19 cellular contexts compared by ENCODE assay signal in the genomic region with DNA sequence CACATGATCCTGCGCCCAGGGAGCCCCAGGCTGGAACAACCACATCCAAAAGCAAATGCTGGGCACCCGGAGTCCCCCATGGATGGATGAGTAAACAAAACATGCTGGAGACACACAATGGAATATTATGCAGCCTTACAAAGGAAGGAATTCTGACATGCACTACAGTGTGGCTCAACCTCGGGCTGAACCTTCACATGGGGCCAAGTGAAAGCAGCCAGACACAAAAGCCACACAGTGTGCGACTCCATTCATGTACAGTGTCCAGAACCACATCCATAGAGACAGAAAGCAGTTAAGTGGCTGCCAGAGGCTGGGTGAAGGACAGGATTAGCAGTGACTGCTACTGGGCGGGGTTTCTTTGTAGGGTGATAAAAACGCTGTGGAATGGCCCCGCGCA. TPM values are rescaled to one million over a fixed set of nuclear protein-coding genes. Genes with fewer than 3 reads are reported as not detected.
DNase-seq lines count a peak whose midpoint lies in the region; ATAC-seq, FAIRE-seq and TF ChIP-seq lines count a peak whose summit lies in the region.
"Had no signal": no experiment of that assay in that cellular context is flagged by ENCODE, and none has a peak within 500 bp of the region (broad histone marks: within the 10 kb centered on the region; RNA-seq: fewer than 3 reads in every experiment).

No MANE protein-coding gene starts in this region.

- POLR2A ChIA-PET in HepG2 (lab: Yijun Ruan, JAX), result no interaction called here

- H4K20me1 ChIP-seq in HepG2 (ENCODE audit: insufficient read depth, low read length), result no peaks in the 10 kb centered on the region

- H3K4me3 ChIP-seq in HepG2 (replicated peaks in 1 of 3; ENCODE audit: insufficient read depth in 1 of 3, low read depth in 2 of 3, low read length in 3 of 3) (no peak overlapping the region), right lobe of liver (no peak overlapping the region), bronchial epithelial cell (ENCODE audit: low read depth, low read length) (no peak overlapping the region)

- no peaks in the 10 kb centered on the region for H3K27me3 ChIP-seq in HepG2 (ENCODE audit: control insufficient read depth in 1 of 2, insufficient read depth in 2 of 2, low read length in 2 of 2)
- H3K27me3 ChIP-seq in right lobe of liver, result no peaks in the 10 kb centered on the region
- no peaks in the 10 kb centered on the region for H3K27me3 ChIP-seq in bronchial epithelial cell (ENCODE audit: control insufficient read depth, insufficient read depth, low read length)

- TF ChIP-seq EP300 in HepG2 (IDR thresholded peaks at IDR 0.05; ENCODE audit: low read depth in 2 of 2, low read length in 2 of 2) (no peak), HepG2 (CRISPR knock-in tag; IDR thresholded peaks at IDR 0.05; ENCODE audit: borderline replicate concordance) (no peak)

- H3K79me2 ChIP-seq in HepG2 (ENCODE audit: insufficient read depth, low read length), result peaks cover under 1% of the 10 kb centered on the region

- no peak overlapping the region for H2AFZ ChIP-seq in HepG2 (ENCODE audit: low read length)

- no peak for DNase-seq in HepG2 (ENCODE audit: low spot score)
- no peak for DNase-seq in right lobe of liver
- DNase-seq in bronchial epithelial cell (ENCODE audit: low read depth), result no peak
- no peak for DNase-seq in left colon
- no peak for DNase-seq in activated T-cell treated with anti-CD3 and anti-CD28 coated beads, Interleukin-2, amount 50 U/mL, for 48 hours
- no peak for DNase-seq in GM19238 (ENCODE audit: insufficient read length, low spot score)
- DNase-seq: ACHN, C1 segment of cervical spinal cord, GOT3, NCI-H1417, NCI-H187, NCI-H2107, NCI-H2227 treated with DMSO at 0.1 percent for 48 hours, NCI-H510A treated with DMSO at 0.1 percent for 48 hours, NCI-H82, OCI-M1, SIG-M5 had no signal

- H3K9ac ChIP-seq in HepG2 (ENCODE audit: insufficient read depth, low read depth, low read length), result no peak overlapping the region

- H3K4me1 ChIP-seq in HepG2 (ENCODE audit: insufficient read depth, low read length) (peaks cover 27% of the 10 kb centered on the region), right lobe of liver (peaks cover 0 to 15% (median 0%) of the 10 kb centered on the region in 4 donors)

- no peak for TF ChIP-seq POLR2A in HepG2 (IDR thresholded peaks at IDR 0.05; ENCODE audit: insufficient read depth in 1 of 2, low read depth in 2 of 2, low read length in 2 of 2)
- TF ChIP-seq POLR2A in right lobe of liver (IDR thresholded peaks at IDR 0.05), result no peak

- whole genome bisulfite sequencing in HepG2 (ENCODE audit: low lambda C conversion rate), result 93% methylated on average over 7 of the region's 8 CpGs
- WGBS in right lobe of liver (ENCODE audit: insufficient coverage, low coverage, low lambda C conversion rate, missing lambda C conversion rate), result 97% methylated on average over 7 of the region's 8 CpGs

- TF ChIP-seq RAD21 in HepG2 (CRISPR knock-in tag; IDR thresholded peaks at IDR 0.05), result no peak

- FAIRE-seq in HepG2 (lab: Jason Lieb, UNC) (no peak), bronchial epithelial cell (lab: Jason Lieb, UNC) (peak; percentile 18)
- FAIRE-seq: D721Med had no signal

- H3K4me2 ChIP-seq in HepG2 (ENCODE audit: low read depth, low read length), result no peak overlapping the region

- ATAC-seq in HepG2, result no peak
- ATAC-seq in right lobe of liver, result no peak
- peak; percentile 38 for ATAC-seq in left colon
- ATAC-seq in HG03457 (IDR thresholded peaks at IDR 0.05; ENCODE audit: unreplicated experiment), result no peak

- CTCF ChIA-PET in HepG2 (lab: Yijun Ruan, JAX; ENCODE audit: low intra/inter-chr PET ratio, low total read pairs), result interaction anchor here (1.7 kb wide), 1 partner anchor 130 kb away, joined by 5 read pairs; no protein-coding TSS in a partner anchor

- H3K36me3 ChIP-seq in HepG2 (replicated peaks in 1 of 2; ENCODE audit: control insufficient read depth in 1 of 2, insufficient read depth in 2 of 2, low read length in 2 of 2) (peaks cover 18 to 54% of the 10 kb centered on the region in 2 experiments), right lobe of liver (peaks cover 0 to 34% (median 6%) of the 10 kb centered on the region in 4 donors), bronchial epithelial cell (ENCODE audit: control insufficient read depth, insufficient read depth, low read length) (peaks cover 28% of the 10 kb centered on the region)

- H3K27ac ChIP-seq in HepG2 (ENCODE audit: extremely low read length, insufficient read depth, low read length) (no peak overlapping the region), right lobe of liver (no peak overlapping the region)

- in situ Hi-C loops in HepG2 (cut with HindIII; ENCODE audit: extremely low pct_ligation_motif_present, low pct_unique_long_range_greater_than_20kb), result no loop called here

- H3K9me3 ChIP-seq in HepG2 (ENCODE audit: low read length) (no peaks in the 10 kb centered on the region), right lobe of liver (no peaks in the 10 kb centered on the region)

- TF ChIP-seq CTCF in HepG2 (CRISPR knock-in tag; IDR thresholded peaks at IDR 0.05) (no peak), right lobe of liver (IDR thresholded peaks at IDR 0.05) (no peak), bronchial epithelial cell (IDR thresholded peaks at IDR 0.05; ENCODE audit: insufficient read depth, low read length, severe bottlenecking) (no peak)

- no TSS peak for BruUV-seq in HepG2 (replicated peaks; lab: Mats Ljungman, UMichigan)

- intact Hi-C loops in HepG2 (cut with micrococcal nuclease; ENCODE audit: unreplicated experiment), result no loop called here
- intact Hi-C loops in right lobe of liver (cut with DNase I), result no loop called here
- intact Hi-C loops in left colon (cut with DNase I, micrococcal nuclease), result loop anchor here in 1 of 2 donors (5.0 to 10.0 kb wide), 2 partner anchors 61 to 132 kb away; no protein-coding TSS in a partner anchor

RNA-seq across cellular contexts. Expression of gene POLR3H, which starts 10.1 kb away (rescaled TPM):
- 28.6 and 30.3 TPM in 2 replicates for total RNA-seq in HepG2 (2016; rRNA removed; fragmentation: Illumina TruSeq; extraction: Trizol)
- total RNA-seq in HepG2 (2016; cell fraction: cytosol; rRNA removed; fragmentation: Illumina TruSeq; extraction: Trizol; ENCODE audit: low read depth), result 13.1 and 13.9 TPM in 2 replicates
- total RNA-seq in HepG2 (2016; cell fraction: insoluble cytoplasmic fraction; rRNA removed; fragmentation: Illumina TruSeq; extraction: Trizol), result 27.8 and 29.2 TPM in 2 replicates
- total RNA-seq in HepG2 (2016; cell fraction: membrane; rRNA removed; fragmentation: Illumina TruSeq; extraction: Trizol), result 33.4 and 34.4 TPM in 2 replicates
- total RNA-seq in HepG2 (2016; cell fraction: nucleus; rRNA removed; fragmentation: Illumina TruSeq; extraction: Trizol), result 20.8 and 24.8 TPM in 2 replicates
- polyA plus RNA-seq in HepG2 (2011; rRNA removed), result 10.3 and 11.2 TPM in 2 replicates
- polyA plus RNA-seq in HepG2 (2011; cell fraction: cytosol; rRNA removed), result 8.4 and 9.9 TPM in 2 replicates
- 10.0 and 10.5 TPM in 2 replicates for polyA plus RNA-seq in HepG2 (2011; cell fraction: nucleus; rRNA removed)
- 8.6 and 11.1 TPM in 2 replicates for polyA plus RNA-seq in HepG2 (2012)
- 40.9 and 52.2 TPM in 2 replicates for polyA plus RNA-seq in HepG2 (2016; cell fraction: cytosol; fragmentation: Illumina TruSeq; extraction: Trizol; ENCODE audit: low read depth)
- 37.9 and 45.4 TPM in 2 replicates for polyA plus RNA-seq in HepG2 (2016; cell fraction: insoluble cytoplasmic fraction; fragmentation: Illumina TruSeq; extraction: Trizol; ENCODE audit: low read depth)
- 50.3 and 61.8 TPM in 2 replicates for polyA plus RNA-seq in HepG2 (2016; cell fraction: membrane; fragmentation: Illumina TruSeq; extraction: Trizol; ENCODE audit: low read depth)
- polyA plus RNA-seq in HepG2 (2016; cell fraction: nucleus; fragmentation: Illumina TruSeq; extraction: Trizol; ENCODE audit: insufficient read depth, low read depth), result 38.0 and 40.7 TPM in 2 replicates
- 18.2 and 44.3 TPM in 2 replicates for polyA minus RNA-seq in HepG2 (2011; rRNA and poly(A)+ RNA removed; ENCODE audit: low replicate concordance)
- polyA minus RNA-seq in HepG2 (2011; cell fraction: cytosol; rRNA and poly(A)+ RNA removed), result 3.3 and 3.9 TPM in 2 replicates
- 16.3 and 17.3 TPM in 2 replicates for polyA minus RNA-seq in HepG2 (2011; cell fraction: nucleus; rRNA and poly(A)+ RNA removed)
- total RNA-seq in right lobe of liver, result 10 to 100 TPM in 5 of 6 experiments, 1 to 10 TPM in 1; 9.5 to 23.0 (median 18.0) TPM
- 14.3 and 28.2 TPM in 2 replicates for total RNA-seq in bronchial epithelial cell
- 10 to 100 TPM; 10.9 to 15.9 TPM for total RNA-seq in left colon

RNA-seq across cellular contexts. Expression of gene CSDC2, which starts 26.6 kb away (rescaled TPM):
- total RNA-seq in HepG2 (2016; rRNA removed; fragmentation: Illumina TruSeq; extraction: Trizol) (0.11 and 0.17 TPM in 2 replicates), right lobe of liver (1 to 10 TPM in 1 of 6 experiments, under 1 TPM in 4, not detected in 1; 0.31 to 3.8 (median 0.37) TPM), bronchial epithelial cell (under 0.01 TPM in 1 of 2 replicates, not detected in the other), left colon (1 to 10 TPM in 1 of 2 donors, under 1 TPM in 1; 0.37 to 2.0 TPM)
- total RNA-seq in HepG2 (2016; cell fraction: cytosol; rRNA removed; fragmentation: Illumina TruSeq; extraction: Trizol; ENCODE audit: low read depth), result 0.18 TPM in 1 of 2 replicates, not detected in the other
- 0.12 and 0.28 TPM in 2 replicates for total RNA-seq in HepG2 (2016; cell fraction: insoluble cytoplasmic fraction; rRNA removed; fragmentation: Illumina TruSeq; extraction: Trizol)
- total RNA-seq in HepG2 (2016; cell fraction: membrane; rRNA removed; fragmentation: Illumina TruSeq; extraction: Trizol), result 0.07 and 0.09 TPM in 2 replicates
- not detected in 2 replicates for total RNA-seq in HepG2 (2016; cell fraction: nucleus; rRNA removed; fragmentation: Illumina TruSeq; extraction: Trizol)
- 0.26 and 0.47 TPM in 2 replicates for polyA plus RNA-seq in HepG2 (2011; rRNA removed)
- 0.24 and 0.38 TPM in 2 replicates for polyA plus RNA-seq in HepG2 (2011; cell fraction: cytosol; rRNA removed)
- 0.96 and 1.1 TPM in 2 replicates for polyA plus RNA-seq in HepG2 (2011; cell fraction: nucleus; rRNA removed)
- 0.16 and 0.33 TPM in 2 replicates for polyA plus RNA-seq in HepG2 (2012)
- polyA plus RNA-seq in HepG2 (2016; cell fraction: cytosol; fragmentation: Illumina TruSeq; extraction: Trizol; ENCODE audit: low read depth), result 0.03 and 0.05 TPM in 2 replicates
- 0.41 TPM in 1 of 2 replicates, not detected in the other for polyA plus RNA-seq in HepG2 (2016; cell fraction: insoluble cytoplasmic fraction; fragmentation: Illumina TruSeq; extraction: Trizol; ENCODE audit: low read depth)
- polyA plus RNA-seq in HepG2 (2016; cell fraction: membrane; fragmentation: Illumina TruSeq; extraction: Trizol; ENCODE audit: low read depth), result 0.08 and 0.15 TPM in 2 replicates
- 0.22 and 0.27 TPM in 2 replicates for polyA plus RNA-seq in HepG2 (2016; cell fraction: nucleus; fragmentation: Illumina TruSeq; extraction: Trizol; ENCODE audit: insufficient read depth, low read depth)
- polyA minus RNA-seq in HepG2 (2011; rRNA and poly(A)+ RNA removed; ENCODE audit: low replicate concordance), result 0.40 and 0.82 TPM in 2 replicates
- polyA minus RNA-seq in HepG2 (2011; cell fraction: cytosol; rRNA and poly(A)+ RNA removed), result 0.26 and 0.40 TPM in 2 replicates
- 0.12 and 0.13 TPM in 2 replicates for polyA minus RNA-seq in HepG2 (2011; cell fraction: nucleus; rRNA and poly(A)+ RNA removed)

RNA-seq across cellular contexts. Expression of gene PMM1, which starts 55.4 kb away (rescaled TPM):
- total RNA-seq in HepG2 (2016; rRNA removed; fragmentation: Illumina TruSeq; extraction: Trizol) (17.8 and 23.0 TPM in 2 replicates), right lobe of liver (10 to 100 TPM; 21.6 to 45.1 (median 36.2) TPM), bronchial epithelial cell (17.4 and 23.6 TPM in 2 replicates), left colon (10 to 100 TPM; 48.6 to 61.8 TPM)
- total RNA-seq in HepG2 (2016; cell fraction: cytosol; rRNA removed; fragmentation: Illumina TruSeq; extraction: Trizol; ENCODE audit: low read depth), result 9.2 and 11.2 TPM in 2 replicates
- total RNA-seq in HepG2 (2016; cell fraction: insoluble cytoplasmic fraction; rRNA removed; fragmentation: Illumina TruSeq; extraction: Trizol), result 18.6 and 19.0 TPM in 2 replicates
- 17.5 and 18.7 TPM in 2 replicates for total RNA-seq in HepG2 (2016; cell fraction: membrane; rRNA removed; fragmentation: Illumina TruSeq; extraction: Trizol)
- 16.8 and 18.6 TPM in 2 replicates for total RNA-seq in HepG2 (2016; cell fraction: nucleus; rRNA removed; fragmentation: Illumina TruSeq; extraction: Trizol)
- polyA plus RNA-seq in HepG2 (2011; rRNA removed), result 95.6 and 100 TPM in 2 replicates
- 119 and 132 TPM in 2 replicates for polyA plus RNA-seq in HepG2 (2011; cell fraction: cytosol; rRNA removed)
- 140 and 147 TPM in 2 replicates for polyA plus RNA-seq in HepG2 (2011; cell fraction: nucleus; rRNA removed)
- 63.2 and 90.3 TPM in 2 replicates for polyA plus RNA-seq in HepG2 (2012)
- 21.5 and 21.9 TPM in 2 replicates for polyA plus RNA-seq in HepG2 (2016; cell fraction: cytosol; fragmentation: Illumina TruSeq; extraction: Trizol; ENCODE audit: low read depth)
- 35.6 and 42.4 TPM in 2 replicates for polyA plus RNA-seq in HepG2 (2016; cell fraction: insoluble cytoplasmic fraction; fragmentation: Illumina TruSeq; extraction: Trizol; ENCODE audit: low read depth)
- 24.2 and 24.7 TPM in 2 replicates for polyA plus RNA-seq in HepG2 (2016; cell fraction: membrane; fragmentation: Illumina TruSeq; extraction: Trizol; ENCODE audit: low read depth)
- polyA plus RNA-seq in HepG2 (2016; cell fraction: nucleus; fragmentation: Illumina TruSeq; extraction: Trizol; ENCODE audit: insufficient read depth, low read depth), result 46.6 and 53.0 TPM in 2 replicates
- polyA minus RNA-seq in HepG2 (2011; rRNA and poly(A)+ RNA removed; ENCODE audit: low replicate concordance), result 13.2 and 78.6 TPM in 2 replicates
- 35.6 and 37.7 TPM in 2 replicates for polyA minus RNA-seq in HepG2 (2011; cell fraction: cytosol; rRNA and poly(A)+ RNA removed)
- 26.9 and 27.8 TPM in 2 replicates for polyA minus RNA-seq in HepG2 (2011; cell fraction: nucleus; rRNA and poly(A)+ RNA removed)
